In the genomic region with DNA sequence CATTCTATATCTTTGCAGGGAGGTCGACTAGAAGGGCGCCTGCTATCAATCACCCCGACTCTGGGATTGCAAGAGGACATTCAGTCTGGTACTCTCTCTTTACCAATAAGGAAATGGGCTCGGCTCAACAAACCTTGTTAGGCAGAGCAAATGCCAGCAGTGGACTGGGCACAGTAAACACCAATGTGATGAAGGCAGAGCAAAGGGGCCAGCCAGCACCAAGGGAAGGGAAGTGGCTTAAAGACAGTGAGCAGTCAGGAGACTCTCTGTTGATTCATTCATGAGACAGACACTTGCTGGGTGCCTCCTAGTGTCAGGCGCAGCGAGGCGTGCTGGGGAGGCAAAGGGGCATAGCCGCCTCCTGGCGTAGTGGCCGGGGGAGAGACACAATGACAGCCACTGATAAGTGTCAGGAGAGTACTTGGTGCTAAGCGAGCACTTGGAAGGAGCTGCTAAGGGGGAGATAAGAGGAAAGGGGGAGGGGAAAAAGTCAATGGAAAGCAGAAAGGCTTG, we compare ENCODE assay signal across 10 cellular contexts. TPM values are rescaled to one million over a fixed set of nuclear protein-coding genes. Genes with fewer than 3 reads are reported as not detected.
A peak's percentile ranks its signal among the peaks of the same experiment; 100 is the strongest.
DNase-seq lines count a peak whose midpoint lies in the region; ATAC-seq, FAIRE-seq and TF ChIP-seq lines count a peak whose summit lies in the region.
"Had no signal": no experiment of that assay in that cellular context is flagged by ENCODE, and none has a peak within 500 bp of the region (broad histone marks: within the 10 kb centered on the region; RNA-seq: fewer than 3 reads in every experiment).

No MANE protein-coding gene starts in this region.

- TF ChIP-seq CTCF in endothelial cell of umbilical vein (IDR thresholded peaks at IDR 0.05; ENCODE audit: extremely low read depth in 1 of 2, insufficient read depth in 1 of 2, low read depth in 1 of 2, low read length in 2 of 2) (no peak), right lobe of liver (IDR thresholded peaks at IDR 0.05) (no peak)

- dilution Hi-C loops in endothelial cell of umbilical vein (cut with MboI; ENCODE audit: extremely low pct_ligation_motif_present, low sequenced_read_pairs), result no loop called here

- CTCF ChIA-PET in endothelial cell of umbilical vein (lab: Charles Lee), result interaction anchor here (0.9 kb wide), 1 partner anchor 45 kb away, joined by 3 read pairs; no protein-coding TSS in a partner anchor

- POLR2A ChIA-PET in endothelial cell of umbilical vein (lab: Charles Lee), result no interaction called here

- no peaks in the 10 kb centered on the region for H3K9me1 ChIP-seq in endothelial cell of umbilical vein (replicated peaks; ENCODE audit: control insufficient read depth, extremely low read depth, insufficient read depth, low read length)

- DNase-seq in OCI-M2 (lab: John Stamatoyannopoulos, UW; ENCODE audit: unreplicated experiment), result peak; percentile 60
- DNase-seq in endothelial cell of umbilical vein (ENCODE audit: low read depth, low spot score), result peak; percentile 25
- DNase-seq in right lobe of liver, result no peak
- peak; percentile 93 for DNase-seq in superior temporal gyrus (ENCODE audit: extremely low spot score)
- DNase-seq in DMS114 treated with DMSO at 0.1 percent for 48 hours (lab: John Stamatoyannopoulos, UW; ENCODE audit: unreplicated experiment), result no peak
- DNase-seq in GM03348 (ENCODE audit: low spot score), result no peak
- DNase-seq in NCI-H2196 treated with DMSO at 0.1 percent for 48 hours (lab: John Stamatoyannopoulos, UW; ENCODE audit: unreplicated experiment), result no peak
- no peak for DNase-seq in NCI-H1105 treated with DMSO at 0.1 percent for 48 hours (lab: John Stamatoyannopoulos, UW)
- DNase-seq: activated B cell treated with CpG ODN at 0.5 μM for 24 hours, NCI-H1092 had no signal

- no TSS peak for BruUV-seq in endothelial cell of umbilical vein (replicated peaks; lab: Mats Ljungman, UMichigan)

- ATAC-seq in right lobe of liver, result peak; percentile 12 to 17 (median 15)

- H3K79me2 ChIP-seq in endothelial cell of umbilical vein (ENCODE audit: control insufficient read depth, insufficient read depth, low read length), result peaks cover 64% of the 10 kb centered on the region

- peaks cover 40% of the 10 kb centered on the region for H3K4me1 ChIP-seq in endothelial cell of umbilical vein (ENCODE audit: control insufficient read depth, extremely low read depth, insufficient read depth, low read length)
- peaks cover 0 to 14% (median 0%) of the 10 kb centered on the region in 4 donors for H3K4me1 ChIP-seq in right lobe of liver

- H3K4me3 ChIP-seq in endothelial cell of umbilical vein (replicated peaks in 1 of 3; ENCODE audit: insufficient read depth in 1 of 3, low read depth in 1 of 3, low read length in 3 of 3) (peak overlapping the region in 1 of 3 experiments; percentile 10), right lobe of liver (no peak overlapping the region)

- TF ChIP-seq POLR2A in endothelial cell of umbilical vein (IDR thresholded peaks at IDR 0.05; ENCODE audit: low read depth, low read length) (no peak), right lobe of liver (IDR thresholded peaks at IDR 0.05) (no peak)

- H3K9me3 ChIP-seq in endothelial cell of umbilical vein (replicated peaks; ENCODE audit: control insufficient read depth, insufficient read depth, low read length) (no peaks in the 10 kb centered on the region), right lobe of liver (no peaks in the 10 kb centered on the region)

- H3K27ac ChIP-seq in endothelial cell of umbilical vein (ENCODE audit: insufficient read depth, low read depth, low read length), result peak overlapping the region; percentile 38
- no peak overlapping the region for H3K27ac ChIP-seq in right lobe of liver

- H3K9ac ChIP-seq in endothelial cell of umbilical vein (replicated peaks; ENCODE audit: extremely low read depth, insufficient read depth, low read length), result no peak overlapping the region

- intact Hi-C loops in endothelial cell of umbilical vein (cut with micrococcal nuclease), result no loop called here
- intact Hi-C loops in right lobe of liver (cut with DNase I), result no loop called here

- H2AFZ ChIP-seq in endothelial cell of umbilical vein (ENCODE audit: low read depth, low read length), result no peak overlapping the region

- no peak for FAIRE-seq in endothelial cell of umbilical vein (lab: Jason Lieb, UNC)

- H3K36me3 ChIP-seq in endothelial cell of umbilical vein (ENCODE audit: control insufficient read depth in 2 of 2, extremely low read depth in 1 of 2, insufficient read depth in 2 of 2, low read length in 2 of 2) (no peaks in the 10 kb centered on the region), right lobe of liver (no peaks in the 10 kb centered on the region)

- 77% methylated on average over 9 of the region's 11 CpGs for WGBS in right lobe of liver (ENCODE audit: insufficient coverage, low coverage, low lambda C conversion rate, missing lambda C conversion rate)

- H3K4me2 ChIP-seq in endothelial cell of umbilical vein (ENCODE audit: insufficient read depth, low read length), result peak overlapping the region; percentile 78

- no peaks in the 10 kb centered on the region for H3K27me3 ChIP-seq in endothelial cell of umbilical vein (ENCODE audit: control insufficient read depth in 2 of 2, insufficient read depth in 2 of 2, low read length in 2 of 2)
- H3K27me3 ChIP-seq in right lobe of liver, result no peaks in the 10 kb centered on the region

- H4K20me1 ChIP-seq in endothelial cell of umbilical vein (replicated peaks; ENCODE audit: control insufficient read depth, extremely low read depth, insufficient read depth, low read length), result no peaks in the 10 kb centered on the region

TF ChIP-seq in endothelial cell of umbilical vein, 7 proteins besides CTCF, POLR2A, EP300 and RAD21:
- TF ChIP-seq GATA2 (IDR thresholded peaks at IDR 0.05; ENCODE audit: insufficient read depth, insufficient read length, low read depth, low read length), result no peak
- no peak for TF ChIP-seq FOS (IDR thresholded peaks at IDR 0.05; ENCODE audit: borderline replicate concordance, insufficient read depth, low read length)
- TF ChIP-seq, protein P1, sequence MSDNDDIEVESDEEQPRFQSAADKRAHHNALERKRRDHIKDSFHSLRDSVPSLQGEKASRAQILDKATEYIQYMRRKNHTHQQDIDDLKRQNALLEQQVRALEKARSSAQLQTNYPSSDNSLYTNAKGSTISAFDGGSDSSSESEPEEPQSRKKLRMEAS (IDR thresholded peaks at IDR 0.05; ENCODE audit: insufficient read depth, insufficient read length), result no peak
- no peak for TF ChIP-seq MYC (IDR thresholded peaks at IDR 0.05; ENCODE audit: low read depth, low read length)
- no peak for TF ChIP-seq JUN (IDR thresholded peaks at IDR 0.05; ENCODE audit: borderline replicate concordance, insufficient read depth, insufficient read length, low read depth)
- no peak for TF ChIP-seq POLR2AphosphoS5 (IDR thresholded peaks at IDR 0.05; ENCODE audit: insufficient read depth, low read depth, low read length)
- no peak for TF ChIP-seq EZH2 (IDR thresholded peaks at IDR 0.05; ENCODE audit: borderline replicate concordance, low read depth, low read length, severe bottlenecking)

RNA-seq across cellular contexts. Expression of gene TMCC3, which starts 34.1 kb away (rescaled TPM):
- total RNA-seq in endothelial cell of umbilical vein (30.4 and 45.7 TPM in 2 replicates), right lobe of liver (1 to 10 TPM; 2.1 to 6.2 (median 3.2) TPM)
- polyA plus RNA-seq in endothelial cell of umbilical vein, result 9.1 and 13.5 TPM in 2 replicates
- polyA plus RNA-seq in endothelial cell of umbilical vein (2011; cell fraction: cytosol; rRNA removed), result 13.1 and 13.2 TPM in 2 replicates
- polyA plus RNA-seq in endothelial cell of umbilical vein (2011; cell fraction: nucleus; rRNA removed), result 14.3 and 15.6 TPM in 2 replicates
- polyA plus RNA-seq in endothelial cell of umbilical vein (2012), result 14.4 and 16.0 TPM in 2 replicates
- 24.6 and 29.7 TPM in 2 replicates for polyA minus RNA-seq in endothelial cell of umbilical vein
- polyA minus RNA-seq in endothelial cell of umbilical vein (2011; cell fraction: cytosol; rRNA and poly(A)+ RNA removed), result not detected
- 20.1 and 21.7 TPM in 2 replicates for polyA minus RNA-seq in endothelial cell of umbilical vein (2011; cell fraction: nucleus; rRNA and poly(A)+ RNA removed)

Comparison
In these comparisons a context has a peak if more than half of its experiments do, and no peak if none do; other contexts are left out.
1. DNase-seq: peak in OCI-M2 (single experiment), endothelial cell of umbilical vein (single experiment) and superior temporal gyrus (single experiment); none in right lobe of liver (0 of 3), DMS114 treated with DMSO at 0.1 percent for 48 hours (single experiment), GM03348 (single experiment), NCI-H2196 treated with DMSO at 0.1 percent for 48 hours (single experiment) and NCI-H1105 treated with DMSO at 0.1 percent for 48 hours (single experiment).